ENCODE assay signal across 16 cellular contexts in genomic region chr10:71972746-71973695, GRCh38. TPM values are rescaled to one million over a fixed set of nuclear protein-coding genes. Genes with fewer than 3 reads are reported as not detected.
DNase-seq lines count a peak whose midpoint lies in the region; ATAC-seq and TF ChIP-seq lines count a peak whose summit lies in the region.
"Had no signal": no experiment of that assay in that cellular context is flagged by ENCODE, and none has a peak within 500 bp of the region (broad histone marks: within the 10 kb centered on the region; RNA-seq: fewer than 3 reads in every experiment).

No MANE protein-coding gene starts in this region.

- no peak for ATAC-seq in activated T-helper 17 cell treated with anti-CD3 and anti-CD28 coated beads, Interleukin-2, amount 50 U/mL, for 72 hours (replicated peaks)
- ATAC-seq in gastroesophageal sphincter = no peak
- ATAC-seq in stimulated activated naive B cell treated with anti-CD40 and anti-IgM and Interleukin-4, amounts not matched to agents 10 μg/mL and 1 μg/mL and 100 μg/mL, for 72 hours (replicated peaks) = no peak
- ATAC-seq: activated T-cell treated with anti-CD3 and anti-CD28 coated beads, Interleukin-2, amount 50 U/mL, for 4 hours; heart left ventricle; left lobe of liver; pancreas; SK-N-SH treated with all-trans-retinoic acid at 6 μM for 48 hours had no signal

- H3K4me3 ChIP-seq in H7 (ENCODE audit: insufficient read depth, low read depth, low read length) (no peak overlapping the region), gastroesophageal sphincter (no peak overlapping the region)
- H3K4me3 ChIP-seq: heart left ventricle, pancreas had no signal

- H3K9me3 Mint-ChIP-seq in activated T-helper 17 cell treated with anti-CD3 and anti-CD28 coated beads, Interleukin-2, amount 50 U/mL, for 72 hours = no peaks in the 10 kb centered on the region
- H3K9me3 Mint-ChIP-seq in stimulated activated naive B cell treated with anti-CD40 and anti-IgM and Interleukin-4, amounts not matched to agents 10 μg/mL and 1 μg/mL and 100 μg/mL, for 72 hours = no peaks in the 10 kb centered on the region
- H3K9me3 Mint-ChIP-seq: activated T-cell treated with anti-CD3 and anti-CD28 coated beads, Interleukin-2, amount 50 U/mL, for 4 hours; CD4-positive, CD25-positive, alpha-beta regulatory T cell had no signal

- no peak for TF ChIP-seq POLR2A in gastroesophageal sphincter (IDR thresholded peaks at IDR 0.05)

- peaks cover 13 to 100% (median 67%) of the 10 kb centered on the region in 3 donors for H3K4me1 ChIP-seq in gastroesophageal sphincter

- H3K27ac Mint-ChIP-seq in activated T-helper 17 cell treated with anti-CD3 and anti-CD28 coated beads, Interleukin-2, amount 50 U/mL, for 72 hours = peak overlapping the region; percentile 49
- H3K27ac Mint-ChIP-seq in stimulated activated naive B cell treated with anti-CD40 and anti-IgM and Interleukin-4, amounts not matched to agents 10 μg/mL and 1 μg/mL and 100 μg/mL, for 72 hours = peak overlapping the region; percentile 75

- no peak for TF ChIP-seq EP300 in gastroesophageal sphincter (IDR thresholded peaks at IDR 0.05)

- H3K4me1 Mint-ChIP-seq in activated T-helper 17 cell treated with anti-CD3 and anti-CD28 coated beads, Interleukin-2, amount 50 U/mL, for 72 hours = peaks cover 12% of the 10 kb centered on the region
- peaks cover 19 to 26% of the 10 kb centered on the region in 2 donors for H3K4me1 Mint-ChIP-seq in stimulated activated naive B cell treated with anti-CD40 and anti-IgM and Interleukin-4, amounts not matched to agents 10 μg/mL and 1 μg/mL and 100 μg/mL, for 72 hours

- H3K27me3 Mint-ChIP-seq in activated T-helper 17 cell treated with anti-CD3 and anti-CD28 coated beads, Interleukin-2, amount 50 U/mL, for 72 hours = peaks cover 3% of the 10 kb centered on the region
- peaks cover 28 to 31% of the 10 kb centered on the region in 2 donors for H3K27me3 Mint-ChIP-seq in stimulated activated naive B cell treated with anti-CD40 and anti-IgM and Interleukin-4, amounts not matched to agents 10 μg/mL and 1 μg/mL and 100 μg/mL, for 72 hours

- no CpG with 5 or more reads among the region's 14 CpGs for WGBS in gastroesophageal sphincter (ENCODE audit: low coverage in 1 of 2), 2 donors

- DNase-seq in H7 (peak; percentile 24), SK-N-DZ (ENCODE audit: low spot score) (no peak), NCI-H128 (lab: John Stamatoyannopoulos, UW; ENCODE audit: unreplicated experiment) (no peak), NOMO-1 (lab: John Stamatoyannopoulos, UW; ENCODE audit: unreplicated experiment in 2 of 2) (no peak)
- DNase-seq in stimulated activated naive B cell treated with anti-CD40 and anti-IgM and Interleukin-4, amounts not matched to agents 10 μg/mL and 1 μg/mL and 100 μg/mL, for 72 hours = no peak
- DNase-seq: activated CD4-positive, CD25-positive, alpha-beta regulatory T cell; activated T-cell treated with anti-CD3 and anti-CD28 coated beads, Interleukin-2, amount 50 U/mL, for 4 hours; CD4-positive, CD25-positive, alpha-beta regulatory T cell; Karpas-422; NCI-H2029; pancreas had no signal

- H3K9me3 ChIP-seq in gastroesophageal sphincter = no peaks in the 10 kb centered on the region
- H3K9me3 ChIP-seq: heart left ventricle, pancreas had no signal

- H3K4me3 Mint-ChIP-seq in activated T-helper 17 cell treated with anti-CD3 and anti-CD28 coated beads, Interleukin-2, amount 50 U/mL, for 72 hours = peak overlapping the region; percentile 15
- peak overlapping the region in 1 of 2 donors; percentile 29 for H3K4me3 Mint-ChIP-seq in stimulated activated naive B cell treated with anti-CD40 and anti-IgM and Interleukin-4, amounts not matched to agents 10 μg/mL and 1 μg/mL and 100 μg/mL, for 72 hours
- H3K4me3 Mint-ChIP-seq: activated T-cell treated with anti-CD3 and anti-CD28 coated beads, Interleukin-2, amount 50 U/mL, for 4 hours; CD4-positive, CD25-positive, alpha-beta regulatory T cell had no signal

- no peaks in the 10 kb centered on the region for H3K36me3 Mint-ChIP-seq in activated T-helper 17 cell treated with anti-CD3 and anti-CD28 coated beads, Interleukin-2, amount 50 U/mL, for 72 hours (ENCODE audit: low read depth)
- peaks cover 0 to 6% of the 10 kb centered on the region in 2 donors for H3K36me3 Mint-ChIP-seq in stimulated activated naive B cell treated with anti-CD40 and anti-IgM and Interleukin-4, amounts not matched to agents 10 μg/mL and 1 μg/mL and 100 μg/mL, for 72 hours
- H3K36me3 Mint-ChIP-seq: CD4-positive, CD25-positive, alpha-beta regulatory T cell had no signal

- no peaks in the 10 kb centered on the region for H3K27me3 ChIP-seq in H7 (ENCODE audit: control insufficient read depth, insufficient read depth, low read length)
- H3K27me3 ChIP-seq in gastroesophageal sphincter = no peaks in the 10 kb centered on the region
- H3K27me3 ChIP-seq: heart left ventricle, pancreas had no signal

- TF ChIP-seq CTCF in gastroesophageal sphincter (IDR thresholded peaks at IDR 0.05) = no peak

- H3K36me3 ChIP-seq in H7 (replicated peaks; ENCODE audit: control insufficient read depth, insufficient read depth, low read length) (no peaks in the 10 kb centered on the region), gastroesophageal sphincter (peaks cover 0 to 7% of the 10 kb centered on the region in 2 donors)
- H3K36me3 ChIP-seq: pancreas had no signal

- peak overlapping the region in 3 of 4 donors; percentile 33 to 83 (median 43) for H3K27ac ChIP-seq in gastroesophageal sphincter

RNA-seq across cellular contexts. Expression of gene CHST3, which starts 8.8 kb away (rescaled TPM):
- total RNA-seq in H7 (2014; rRNA removed; shearing (Covaris generic)) = 4.1 and 4.2 TPM in 2 replicates
- total RNA-seq in activated T-helper 17 cell treated with anti-CD3 and anti-CD28 coated beads, Interleukin-2, amount 50 U/mL, for 72 hours = under 1 TPM in 1 of 2 donors, not detected in 1; 0.19 TPM
- total RNA-seq in gastroesophageal sphincter = 10 to 100 TPM; 31.8 to 48.0 (median 37.3) TPM
- 0.85 and 1.9 TPM in 2 replicates for polyA plus RNA-seq in SK-N-DZ (2014; cell fraction: cytosol; rRNA removed)
- 0.63 and 0.91 TPM in 2 replicates for polyA plus RNA-seq in SK-N-DZ (2014; cell fraction: nucleus; rRNA removed)
- total RNA-seq: CD4-positive, CD25-positive, alpha-beta regulatory T cell had no signal
- polyA plus RNA-seq: CD4-positive, CD25-positive, alpha-beta regulatory T cell had no signal
